9 cellular contexts compared by ENCODE assay signal in the genomic region with DNA sequence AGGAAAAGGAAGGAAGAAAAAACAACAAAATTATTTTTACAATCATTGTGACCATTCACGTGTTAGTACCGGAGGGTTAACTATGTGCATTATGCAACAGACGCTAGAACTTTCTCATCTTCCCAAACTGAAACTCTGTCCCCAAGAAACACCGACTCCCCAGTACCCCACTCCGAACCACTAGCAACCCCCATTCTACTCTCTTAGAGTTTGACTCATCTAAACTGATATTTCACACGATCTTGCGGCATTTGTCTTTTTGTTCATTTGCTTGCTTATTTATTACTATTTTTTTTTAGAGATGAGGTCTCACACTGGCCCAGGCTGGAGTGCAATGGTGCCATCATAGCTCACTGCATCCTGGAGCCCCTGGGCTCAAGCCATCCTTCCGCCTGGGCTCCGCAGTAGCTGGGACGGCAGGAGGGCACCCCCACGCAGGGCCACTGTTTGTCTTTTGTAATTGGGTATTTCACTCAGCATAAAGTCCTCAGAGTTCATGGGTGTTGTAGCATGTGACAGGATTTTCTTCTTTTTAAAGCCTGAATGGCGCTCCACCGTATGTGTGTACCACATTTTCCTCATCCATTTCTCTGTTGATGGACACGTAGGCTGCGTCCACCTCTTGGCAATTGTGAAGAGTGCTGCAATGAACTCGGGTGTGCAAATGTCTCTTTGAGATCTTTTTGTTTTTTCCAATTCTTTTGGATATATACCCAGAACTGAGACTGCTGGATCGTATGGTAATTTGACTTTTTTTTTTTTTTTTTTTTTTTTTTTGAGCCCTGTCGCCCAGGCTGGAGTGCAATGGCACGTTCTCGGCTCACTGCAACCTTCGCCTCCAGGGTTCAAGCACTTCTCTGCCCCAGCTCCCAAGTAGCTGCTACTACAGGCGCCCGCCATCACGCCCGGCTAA. TPM values are rescaled to one million over a fixed set of nuclear protein-coding genes. Genes with fewer than 3 reads are reported as not detected.
DNase-seq lines count a peak whose midpoint lies in the region; ATAC-seq and TF ChIP-seq lines count a peak whose summit lies in the region.
"Had no signal": no experiment of that assay in that cellular context is flagged by ENCODE, and none has a peak within 500 bp of the region (broad histone marks: within the 10 kb centered on the region; RNA-seq: fewer than 3 reads in every experiment).

No MANE protein-coding gene starts in this region.

- peak overlapping the region; percentile 16 for H3K4me2 ChIP-seq in osteoblast (ENCODE audit: insufficient read depth, low read length)

- H3K36me3 ChIP-seq in osteoblast (ENCODE audit: insufficient read depth, low read length) = no peaks in the 10 kb centered on the region
- no peaks in the 10 kb centered on the region for H3K36me3 ChIP-seq in BE2C

- ATAC-seq in GM19351 (IDR thresholded peaks at IDR 0.05; ENCODE audit: unreplicated experiment) = no peak
- ATAC-seq: sciatic nerve had no signal

- peak overlapping the region; percentile 58 for H3K4me3 ChIP-seq in LNCaP clone FGC (ENCODE audit: low read depth, low read length)
- H3K4me3 ChIP-seq in dorsolateral prefrontal cortex = peak overlapping the region in 44 of 59 donors; percentile 1 to 60 (median 40)
- H3K4me3 ChIP-seq in osteoblast (ENCODE audit: insufficient read depth, low read length) = no peak overlapping the region
- H3K4me3 ChIP-seq in BE2C (ENCODE audit: low read depth, low read length) = no peak overlapping the region

- intact Hi-C loops in dorsolateral prefrontal cortex (cut with DNase I) = no loop called here

- peak; percentile 29 for DNase-seq in D341Med (ENCODE audit: low spot score)
- DNase-seq in LNCaP clone FGC (ENCODE audit: low read depth) = no peak
- DNase-seq in dorsolateral prefrontal cortex = peak in 1 of 10 donors; percentile 16
- peak; percentile 62 for DNase-seq in osteoblast (ENCODE audit: insufficient read length, low spot score, missing footprints)
- no peak for DNase-seq in central memory CD4-positive, alpha-beta T cell
- no peak for DNase-seq in stimulated activated CD4-positive, alpha-beta T cell treated with anti-CD3 and anti-CD28 coated beads, Interleukin-2, amount 100 ng/mL, for 24 hours
- no peak for DNase-seq in BE2C

- H3K27me3 ChIP-seq in dorsolateral prefrontal cortex (peaks cover 21 to 100% (median 84%) of the 10 kb centered on the region in 45 donors), osteoblast (ENCODE audit: insufficient read depth, low read length) (peaks cover 91% of the 10 kb centered on the region), BE2C (peaks cover 85% of the 10 kb centered on the region)

- H3K9me3 ChIP-seq in osteoblast (ENCODE audit: low read depth, low read length) (no peaks in the 10 kb centered on the region), BE2C (no peaks in the 10 kb centered on the region)

- no peaks in the 10 kb centered on the region for H4K20me1 ChIP-seq in osteoblast (ENCODE audit: insufficient read depth, low read length)

- no peaks in the 10 kb centered on the region for H3K79me2 ChIP-seq in osteoblast (ENCODE audit: insufficient read depth, low read length)

- H3K27ac ChIP-seq in dorsolateral prefrontal cortex = no peak overlapping the region
- no peak overlapping the region for H3K27ac ChIP-seq in osteoblast (ENCODE audit: low read depth, low read length)

- H2AFZ ChIP-seq in osteoblast (ENCODE audit: low read length) = no peak overlapping the region

- no peaks in the 10 kb centered on the region for H3K4me1 ChIP-seq in osteoblast (ENCODE audit: insufficient read depth, low read length)
- H3K4me1 ChIP-seq in BE2C = peaks cover 8% of the 10 kb centered on the region; the same call in 1 of the 2 replicates

- TF ChIP-seq CTCF in LNCaP clone FGC (IDR thresholded peaks at IDR 0.05; ENCODE audit: control insufficient read depth, extremely low read depth, insufficient read depth) = no peak
- TF ChIP-seq CTCF in dorsolateral prefrontal cortex (IDR thresholded peaks at IDR 0.05 in 54 of 56, conservative IDR thresholded peaks at IDR 0.05 in 2 of 56; ENCODE audit: low read depth in 1 of 56, partially characterized antibody in 56 of 56) = no peak
- no peak for TF ChIP-seq CTCF in osteoblast (IDR thresholded peaks at IDR 0.05; ENCODE audit: extremely low read depth, low read depth, low read length)
- TF ChIP-seq CTCF in BE2C (IDR thresholded peaks at IDR 0.05; ENCODE audit: low read depth, low read length) = no peak

RNA-seq across cellular contexts. Expression of gene MNX1, which starts 9.5 kb away (rescaled TPM):
- total RNA-seq in dorsolateral prefrontal cortex (not detected), osteoblast (not detected in 2 replicates)
- polyA plus RNA-seq in BE2C (2012; ENCODE audit: insufficient read depth, insufficient read length, low read depth) = 2.4 TPM
- total RNA-seq: sciatic nerve had no signal

RNA-seq across cellular contexts. Expression of gene NOM1, which starts 51.5 kb away (rescaled TPM):
- total RNA-seq in dorsolateral prefrontal cortex = 10 to 100 TPM; 14.2 to 36.0 (median 24.9) TPM
- 11.6 and 17.1 TPM in 2 replicates for total RNA-seq in osteoblast
- 58.0 TPM for polyA plus RNA-seq in BE2C (2012; ENCODE audit: insufficient read depth, insufficient read length, low read depth)

Comparison
In these comparisons a context has a peak if more than half of its experiments do, and no peak if none do; other contexts are left out.
1. DNase-seq: peak in D341Med (single experiment) and osteoblast (single experiment); none in LNCaP clone FGC (single experiment), central memory CD4-positive, alpha-beta T cell (single experiment), stimulated activated CD4-positive, alpha-beta T cell treated with anti-CD3 and anti-CD28 coated beads, Interleukin-2, amount 100 ng/mL, for 24 hours (0 of 2) and BE2C (single experiment).
2. H3K4me3 ChIP-seq: peak in LNCaP clone FGC (single experiment) and dorsolateral prefrontal cortex (44 of 59); none in osteoblast (single experiment) and BE2C (single experiment).